In the genomic region with DNA sequence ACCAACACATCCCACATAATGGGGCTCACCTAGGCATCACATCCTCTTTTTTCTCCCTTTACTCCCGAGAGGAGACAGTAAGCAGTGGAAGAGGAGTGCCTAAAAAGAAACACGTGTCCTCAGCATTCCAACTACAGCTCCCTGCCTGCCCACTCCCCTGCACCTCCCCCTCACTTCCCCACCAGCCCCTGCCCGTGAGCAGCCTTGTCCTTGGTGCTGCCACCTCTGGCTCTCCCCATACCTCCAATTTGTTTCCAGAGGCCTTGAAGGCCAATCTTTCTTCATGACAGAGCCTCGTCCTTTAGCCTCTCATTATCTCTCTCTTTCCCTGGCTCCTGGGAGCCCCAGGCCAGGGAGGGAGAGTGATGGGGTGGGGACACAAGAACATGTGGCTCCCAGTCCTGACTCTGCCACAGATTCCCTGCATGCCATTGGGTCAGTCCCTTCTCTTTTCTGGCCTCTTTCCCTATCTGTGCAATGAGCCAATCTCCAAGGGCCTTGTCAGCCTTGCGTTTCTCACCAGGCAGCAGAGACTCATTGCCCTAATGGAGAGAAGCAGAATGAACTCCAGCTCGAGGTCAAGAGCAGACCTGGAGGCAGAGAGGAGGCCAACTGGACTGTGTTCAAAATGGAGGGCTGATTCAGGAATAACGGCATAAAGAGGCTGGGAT, we compare ENCODE assay signal across 22 cellular contexts.
"Had no signal": no experiment of that assay in that cellular context is flagged by ENCODE, and none has a peak within 500 bp of the region (broad histone marks: within the 10 kb centered on the region; RNA-seq: fewer than 3 reads in every experiment).

No MANE protein-coding gene starts in this region.

- H3K27ac ChIP-seq: cardiac muscle cell, foreskin keratinocyte, hepatocyte, thyroid gland, upper lobe of right lung had no signal

- H3K4me1 ChIP-seq: foreskin keratinocyte, thyroid gland, upper lobe of right lung had no signal

- H3K27me3 ChIP-seq: cardiac muscle cell, foreskin keratinocyte, hepatocyte, thyroid gland, upper lobe of right lung had no signal

- DNase-seq: activated CD4-positive, alpha-beta T cell treated with anti-CD3 and anti-CD28 coated beads for 4 hours; activated CD4-positive, alpha-beta T cell treated with anti-CD3 and anti-CD28 coated beads, Interleukin-2, amount 50 U/mL, for 48 hours; activated CD4-positive, CD25-positive, alpha-beta regulatory T cell; activated CD8-positive, alpha-beta memory T cell treated with anti-CD3 and anti-CD28 coated beads, Interleukin-2, amount 50 U/mL, for 48 hours; activated naive CD4-positive, alpha-beta T cell treated with Interleukin-2 at 50 U/mL for 16 hours; activated naive CD8-positive, alpha-beta T cell treated with anti-CD3 and anti-CD28 coated beads for 36 hours; activated T-cell treated with anti-CD3 and anti-CD28 coated beads, Interleukin-2, amount 50 U/mL, for 4 hours; amygdala; effector CD4-positive, alpha-beta T cell; erythroblast; foreskin keratinocyte; midbrain; natural killer cell; stimulated activated CD4-positive, alpha-beta T cell treated with anti-CD3 and anti-CD28 coated beads, Interleukin-12 subunit alpha, Interleukin-12 subunit beta, amount 100 ng/mL, for 4 hours; stimulated activated CD4-positive, alpha-beta T cell treated with anti-CD3 and anti-CD28 coated beads, Interleukin-4, amount 100 ng/mL, for 4 hours; substantia nigra; T1000; thyroid gland; upper lobe of right lung had no signal

- H3K4me3 ChIP-seq: cardiac muscle cell, hepatocyte, thyroid gland, upper lobe of right lung had no signal

- H3K9me3 ChIP-seq: thyroid gland, upper lobe of right lung had no signal

- H3K36me3 ChIP-seq: cardiac muscle cell, thyroid gland, upper lobe of right lung had no signal

- ATAC-seq: activated T-cell treated with anti-CD3 and anti-CD28 coated beads, Interleukin-2, amount 50 U/mL, for 4 hours; foreskin keratinocyte; left lobe of liver; natural killer cell; upper lobe of right lung had no signal

- H3K4me2 ChIP-seq: hepatocyte had no signal

- H2AFZ ChIP-seq: hepatocyte had no signal
